In the genomic region with DNA sequence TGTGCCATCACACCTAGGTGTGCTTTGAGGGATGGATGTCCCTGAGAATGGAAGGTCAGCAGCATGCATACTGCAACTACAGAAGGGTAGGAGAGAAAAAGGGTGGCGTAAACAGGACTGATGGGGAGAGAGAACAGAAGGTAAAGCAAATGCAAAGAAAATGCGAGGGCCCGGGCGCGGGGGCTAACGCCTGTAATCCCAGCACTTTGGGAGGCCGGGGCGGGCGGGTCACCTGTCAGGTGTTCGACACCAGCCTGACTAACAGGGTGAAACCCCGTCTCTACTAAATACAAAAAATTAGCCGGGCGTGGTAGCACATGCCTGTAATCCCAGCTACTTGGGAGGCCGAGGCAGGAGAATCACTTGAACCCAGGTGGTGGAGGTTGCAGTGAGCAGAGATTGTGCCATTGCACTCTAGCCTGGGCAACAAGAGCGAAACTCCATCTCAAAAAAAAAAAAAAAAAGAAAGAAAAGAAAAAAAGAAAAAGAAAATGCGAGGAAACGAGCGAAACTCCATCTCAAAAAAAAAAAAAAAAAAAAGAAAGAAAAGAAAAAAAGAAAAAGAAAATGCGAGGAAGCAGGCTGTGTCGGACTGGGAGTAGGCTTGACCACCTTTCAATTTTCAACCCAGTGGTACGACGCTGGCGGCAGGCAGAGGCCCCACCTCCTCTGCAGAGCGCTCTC, we compare ENCODE assay signal across 8 cellular contexts. TPM values are rescaled to one million over a fixed set of nuclear protein-coding genes. Genes with fewer than 3 reads are reported as not detected.
DNase-seq lines count a peak whose midpoint lies in the region; ATAC-seq and TF ChIP-seq lines count a peak whose summit lies in the region.
"Not testable (repeated sequence)": the region's sequence is repeated elsewhere in the genome, so short reads cannot be mapped to it uniquely, and the experiment has no call there.

No MANE protein-coding gene starts in this region.

- peak overlapping the region; percentile 80 to 87 for H3K4me3 ChIP-seq in ascending aorta
- H3K4me3 ChIP-seq in smooth muscle cell: peak overlapping the region; percentile 82

- not testable (repeated sequence) for H3K9me3 ChIP-seq in ascending aorta; smooth muscle cell (replicated peaks; ENCODE audit: low read depth)

- peak; percentile 2 for ATAC-seq in GM19397 (IDR thresholded peaks at IDR 0.05; ENCODE audit: unreplicated experiment)
- peak; percentile 12 for ATAC-seq in HG03139 (IDR thresholded peaks at IDR 0.05; ENCODE audit: unreplicated experiment)

- H3K36me3 ChIP-seq in ascending aorta; smooth muscle cell (ENCODE audit: low read depth): not testable (repeated sequence)

- H2AFZ ChIP-seq in smooth muscle cell (ENCODE audit: low read depth): peak overlapping the region; percentile 87

- WGBS in smooth muscle cell (ENCODE audit: low lambda C conversion rate): 37% methylated on average over 23 of the region's 24 CpGs

- H3K27me3 ChIP-seq in ascending aorta; smooth muscle cell (ENCODE audit: low read depth): not testable (repeated sequence)

- H4K20me1 ChIP-seq in smooth muscle cell (ENCODE audit: low read depth): peaks cover 35% of the 10 kb centered on the region

- intact Hi-C loops in ascending aorta (cut with DNase I): loop anchor here (1.0 to 5.0 kb wide), 6 partner anchors 14 to 1060 kb away; a partner anchor contains a TSS

- peaks cover 36% of the 10 kb centered on the region for H3K79me2 ChIP-seq in smooth muscle cell (ENCODE audit: low read depth)

- H3K27ac ChIP-seq in ascending aorta (peak overlapping the region; percentile 96 to 98), smooth muscle cell (ENCODE audit: low read depth) (peak overlapping the region; percentile 86)

- peak overlapping the region; percentile 91 for H3K4me2 ChIP-seq in smooth muscle cell

- peaks cover 3 to 20% of the 10 kb centered on the region in 2 donors for H3K4me1 ChIP-seq in ascending aorta
- not testable (repeated sequence) for H3K4me1 ChIP-seq in smooth muscle cell (ENCODE audit: low read depth)

- H3K9ac ChIP-seq in smooth muscle cell (ENCODE audit: low read depth): peak overlapping the region; percentile 58

- not testable (repeated sequence) for TF ChIP-seq CTCF in AG09319 (IDR thresholded peaks at IDR 0.05; ENCODE audit: low read depth, low read length); ascending aorta (IDR thresholded peaks at IDR 0.05); smooth muscle cell (IDR thresholded peaks at IDR 0.05; ENCODE audit: borderline replicate concordance, insufficient read depth, poor library complexity, severe bottlenecking)

- DNase-seq in AG09319 (ENCODE audit: extremely low read depth, low read depth) (peak; percentile 12), RKO (ENCODE audit: low spot score) (peak; percentile 65), fibroblast of the conjunctiva (ENCODE audit: low read depth) (peak; percentile 30), middle frontal gyrus (ENCODE audit: extremely low spot score, low spot score) (peak; percentile 31)
- not testable (repeated sequence) for DNase-seq in ascending aorta (ENCODE audit: low spot score in 2 of 2); smooth muscle cell (lab: John Stamatoyannopoulos, UW; ENCODE audit: unreplicated experiment)

- H3F3A ChIP-seq in smooth muscle cell (ENCODE audit: low read depth): not testable (repeated sequence)

RNA-seq across cellular contexts. Expression of a gene that starts 1.2 kb away (rescaled TPM):
- 181 TPM for total RNA-seq in ascending aorta
- 121 and 149 TPM in 2 replicates for total RNA-seq in smooth muscle cell
- polyA plus RNA-seq in smooth muscle cell: 101 and 111 TPM in 2 replicates

RNA-seq across cellular contexts. Expression of a gene that starts 50.4 kb away (rescaled TPM):
- total RNA-seq in ascending aorta (11.9 TPM), smooth muscle cell (13.0 and 14.7 TPM in 2 replicates)
- polyA plus RNA-seq in smooth muscle cell: 18.9 and 21.2 TPM in 2 replicates
